ENCODE assay signal across 22 cellular contexts in genomic region chr12:94988471-94988870, GRCh38. TPM values are rescaled to one million over a fixed set of nuclear protein-coding genes. Genes with fewer than 3 reads are reported as not detected.
A peak's percentile ranks its signal among the peaks of the same experiment; 100 is the strongest.
DNase-seq lines count a peak whose midpoint lies in the region; ATAC-seq and TF ChIP-seq lines count a peak whose summit lies in the region.
"Had no signal": no experiment of that assay in that cellular context is flagged by ENCODE, and none has a peak within 500 bp of the region (broad histone marks: within the 10 kb centered on the region; RNA-seq: fewer than 3 reads in every experiment).

No MANE protein-coding gene starts in this region.

- peaks cover 26% of the 10 kb centered on the region for H3K4me1 ChIP-seq in OCI-LY7 (ENCODE audit: insufficient read depth, low read length, poor library complexity, severe bottlenecking)
- H3K4me1 ChIP-seq: Caco-2, gastroesophageal sphincter, lower lobe of right lung, stomach, tibial nerve had no signal

- no peaks in the 10 kb centered on the region for H3K9me2 ChIP-seq in OCI-LY7 (ENCODE audit: insufficient read depth, low read length)

- H3K4me3 ChIP-seq in OCI-LY7 (ENCODE audit: low read depth, low read length, poor library complexity, severe bottlenecking): no peak overlapping the region
- H3K4me3 ChIP-seq: gastroesophageal sphincter, lower lobe of right lung, stomach, tibial nerve had no signal

- TF ChIP-seq CTCF in OCI-LY7 (conservative IDR thresholded peaks at IDR 0.05; ENCODE audit: low read length): no peak

- intact Hi-C loops in OCI-LY7 (cut with micrococcal nuclease; ENCODE audit: unreplicated experiment): no loop called here

- peaks cover 4% of the 10 kb centered on the region for H3K9me3 Mint-ChIP-seq in stimulated activated naive CD8-positive, alpha-beta T cell treated with anti-CD3 and anti-CD28 coated beads, Interleukin-15, Interleukin-2, amounts not matched to agents 100 ng/mL and 50 ng/mL, for 24 hours
- H3K9me3 Mint-ChIP-seq in stimulated activated naive CD8-positive, alpha-beta T cell treated with anti-CD3 and anti-CD28 coated beads, Interleukin-15, amount 100 ng/mL, for 72 hours: no peaks in the 10 kb centered on the region
- H3K9me3 Mint-ChIP-seq: HFFc6 had no signal

- peaks cover 50% of the 10 kb centered on the region for H3K36me3 Mint-ChIP-seq in stimulated activated naive CD8-positive, alpha-beta T cell treated with anti-CD3 and anti-CD28 coated beads, Interleukin-15, Interleukin-2, amounts not matched to agents 100 ng/mL and 50 ng/mL, for 24 hours (ENCODE audit: low read depth)

- H3K4me2 ChIP-seq in OCI-LY7 (ENCODE audit: low read length): peak overlapping the region; percentile 12

- DNase-seq in stimulated activated naive CD8-positive, alpha-beta T cell treated with anti-CD3 and anti-CD28 coated beads, Interleukin-15, Interleukin-2, amounts not matched to agents 100 U/mL and 50 U/mL, for 24 hours: no peak
- DNase-seq in OCI-LY7 (ENCODE audit: low spot score) (peak; percentile 16), DMS 273 (lab: John Stamatoyannopoulos, UW; ENCODE audit: unreplicated experiment) (no peak), NCI-H2029 (lab: John Stamatoyannopoulos, UW) (no peak)
- peak; percentile 33 for DNase-seq in central memory CD4-positive, alpha-beta T cell
- peak; percentile 15 to 19 for DNase-seq in stimulated activated naive CD8-positive, alpha-beta T cell treated with anti-CD3 and anti-CD28 coated beads, Interleukin-15, amount 100 ng/mL, for 72 hours
- DNase-seq: activated CD4-positive, CD25-positive, alpha-beta regulatory T cell treated with anti-CD3 and anti-CD28 coated beads, Interleukin-2, amount 50 U/mL, for 72 hours; activated CD8-positive, alpha-beta memory T cell treated with anti-CD3 and anti-CD28 coated beads, Interleukin-2, amount 50 U/mL, for 4 hours; activated naive CD4-positive, alpha-beta T cell treated with Interleukin-2 at 50 U/mL for 16 hours; Caco-2; effector CD4-positive, alpha-beta T cell; HFFc6; hypothalamus; KBM-7; kidney; lower lobe of right lung; stomach had no signal

- H3K36me3 ChIP-seq in OCI-LY7 (ENCODE audit: insufficient read depth, low read length): peaks cover 58% of the 10 kb centered on the region

- CTCF ChIA-PET in OCI-LY7 (lab: Charles Lee; ENCODE audit: unreplicated experiment): no interaction called here

- 0 out of 2 replicates have a peak, but pooled peaks cover 3% of the 10 kb centered on the region for H4K20me1 ChIP-seq in OCI-LY7 (ENCODE audit: insufficient read depth, low read length)

- H3K27me3 Mint-ChIP-seq in stimulated activated naive CD8-positive, alpha-beta T cell treated with anti-CD3 and anti-CD28 coated beads, Interleukin-15, Interleukin-2, amounts not matched to agents 100 ng/mL and 50 ng/mL, for 24 hours: no peaks in the 10 kb centered on the region
- no peaks in the 10 kb centered on the region for H3K27me3 Mint-ChIP-seq in stimulated activated naive CD8-positive, alpha-beta T cell treated with anti-CD3 and anti-CD28 coated beads, Interleukin-15, amount 100 ng/mL, for 72 hours

- no peak overlapping the region for H2AFZ ChIP-seq in OCI-LY7 (ENCODE audit: low read length)

- no peak overlapping the region for H3K4me3 Mint-ChIP-seq in stimulated activated naive CD8-positive, alpha-beta T cell treated with anti-CD3 and anti-CD28 coated beads, Interleukin-15, Interleukin-2, amounts not matched to agents 100 ng/mL and 50 ng/mL, for 24 hours
- peak overlapping the region in 1 of 2 donors; percentile 28 for H3K4me3 Mint-ChIP-seq in stimulated activated naive CD8-positive, alpha-beta T cell treated with anti-CD3 and anti-CD28 coated beads, Interleukin-15, amount 100 ng/mL, for 72 hours
- H3K4me3 Mint-ChIP-seq: HFFc6 had no signal

- H3K27ac ChIP-seq in OCI-LY7 (ENCODE audit: low read depth, low read length, poor library complexity, severe bottlenecking): peak overlapping the region; percentile 20
- H3K27ac ChIP-seq: gastroesophageal sphincter, lower lobe of right lung, neutrophil, stomach, tibial nerve had no signal

- H3K79me2 ChIP-seq in OCI-LY7 (ENCODE audit: insufficient read depth, low read depth, low read length): peaks cover 9% of the 10 kb centered on the region; the same call in 1 of the 2 replicates

- H3K4me1 Mint-ChIP-seq in stimulated activated naive CD8-positive, alpha-beta T cell treated with anti-CD3 and anti-CD28 coated beads, Interleukin-15, Interleukin-2, amounts not matched to agents 100 ng/mL and 50 ng/mL, for 24 hours (ENCODE audit: low read depth): peaks cover 47% of the 10 kb centered on the region
- H3K4me1 Mint-ChIP-seq in stimulated activated naive CD8-positive, alpha-beta T cell treated with anti-CD3 and anti-CD28 coated beads, Interleukin-15, amount 100 ng/mL, for 72 hours: peaks cover 44% of the 10 kb centered on the region

- H3K27ac Mint-ChIP-seq in stimulated activated naive CD8-positive, alpha-beta T cell treated with anti-CD3 and anti-CD28 coated beads, Interleukin-15, Interleukin-2, amounts not matched to agents 100 ng/mL and 50 ng/mL, for 24 hours: peak overlapping the region; percentile 60
- H3K27ac Mint-ChIP-seq in stimulated activated naive CD8-positive, alpha-beta T cell treated with anti-CD3 and anti-CD28 coated beads, Interleukin-15, amount 100 ng/mL, for 72 hours: peak overlapping the region in 1 of 2 donors; percentile 77
- H3K27ac Mint-ChIP-seq: HFFc6 had no signal

- POLR2A ChIA-PET in OCI-LY7 (lab: Charles Lee): interaction anchor here (0.6 to 3.5 kb wide), 3 partner anchors 10 to 58 kb away, joined by 3 to 27 read pairs (median 3); partner anchors contain the start of gene NDUFA12

- no TSS peak for BruUV-seq in OCI-LY7 (replicated peaks; lab: Mats Ljungman, UMichigan)

- no peak for ATAC-seq in stimulated activated naive CD8-positive, alpha-beta T cell treated with anti-CD3 and anti-CD28 coated beads, Interleukin-15, Interleukin-2, amounts not matched to agents 100 U/mL and 50 U/mL, for 24 hours
- ATAC-seq in stimulated activated naive CD8-positive, alpha-beta T cell treated with anti-CD3 and anti-CD28 coated beads, Interleukin-15, amount 100 ng/mL, for 72 hours: peak; percentile 33
- ATAC-seq in HG03460 (IDR thresholded peaks at IDR 0.05; ENCODE audit: unreplicated experiment): no peak
- ATAC-seq: gastroesophageal sphincter, lower lobe of right lung had no signal

- no peaks in the 10 kb centered on the region for H3K9me3 ChIP-seq in OCI-LY7 (ENCODE audit: low read length)
- H3K9me3 ChIP-seq: Caco-2, gastroesophageal sphincter, lower lobe of right lung, neutrophil, stomach, tibial nerve had no signal

RNA-seq across cellular contexts. Expression of gene NDUFA12, which starts 15.0 kb away (rescaled TPM):
- 109 and 127 TPM in 2 replicates for total RNA-seq in OCI-LY7 (2014; rRNA removed; shearing (Covaris generic))
- 147 TPM in 2 replicates for total RNA-seq in OCI-LY7 (2022)

Comparison
In these comparisons a context has a peak if more than half of its experiments do, and no peak if none do; other contexts are left out.
1. DNase-seq: peak in OCI-LY7 (single experiment), central memory CD4-positive, alpha-beta T cell (single experiment) and stimulated activated naive CD8-positive, alpha-beta T cell treated with anti-CD3 and anti-CD28 coated beads, Interleukin-15, amount 100 ng/mL, for 72 hours (2 of 2); none in stimulated activated naive CD8-positive, alpha-beta T cell treated with anti-CD3 and anti-CD28 coated beads, Interleukin-15, Interleukin-2, amounts not matched to agents 100 U/mL and 50 U/mL, for 24 hours (single experiment), DMS 273 (single experiment) and NCI-H2029 (single experiment).